Comparison of ENCODE assay signal across 8 cellular contexts in the genomic region with DNA sequence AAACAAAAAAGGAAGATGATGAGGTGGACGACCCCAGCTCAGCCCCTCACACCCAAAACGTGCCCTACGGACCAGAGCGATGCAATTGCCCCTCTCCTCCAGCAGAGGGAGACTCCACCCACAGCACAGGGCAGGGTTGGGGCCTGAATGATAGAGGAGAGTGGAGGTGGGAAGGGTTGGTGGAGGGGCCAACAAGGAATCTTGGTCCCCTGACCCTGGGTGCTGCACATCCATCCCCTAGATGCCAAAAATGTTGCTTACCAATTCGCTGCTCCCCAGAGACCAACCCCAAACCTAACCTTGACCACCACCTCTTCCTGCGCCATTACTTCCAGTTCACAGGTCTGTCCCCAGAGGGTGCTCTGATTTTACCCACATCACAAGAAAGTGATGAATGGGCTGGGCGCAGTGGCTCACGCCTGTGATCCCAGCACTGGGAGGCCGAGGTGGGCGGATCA. TPM values are rescaled to one million over a fixed set of nuclear protein-coding genes. Genes with fewer than 3 reads are reported as not detected.
A peak's percentile ranks its signal among the peaks of the same experiment; 100 is the strongest.
DNase-seq lines count a peak whose midpoint lies in the region; ATAC-seq, FAIRE-seq and TF ChIP-seq lines count a peak whose summit lies in the region.

No MANE protein-coding gene starts in this region.

- CTCF ChIA-PET in A549 (lab: Yijun Ruan, JAX), result interaction anchor here (0.6 to 1.9 kb wide), 31 partner anchors 9 to 753 kb away, joined by 3 to 19 read pairs (median 4); a partner anchor contains a TSS

- H3K4me1 ChIP-seq in A549 (no peaks in the 10 kb centered on the region), esophagus squamous epithelium (peaks cover 0 to 23% (median 8%) of the 10 kb centered on the region in 3 donors), prostate gland (replicated peaks) (no peaks in the 10 kb centered on the region)

- H3K4me2 ChIP-seq in A549, result no peak overlapping the region

- H3K27ac ChIP-seq in A549, result no peak overlapping the region
- no peak overlapping the region for H3K27ac ChIP-seq in esophagus squamous epithelium
- no peak overlapping the region for H3K27ac ChIP-seq in prostate gland

- TF ChIP-seq POLR2A in A549 (IDR thresholded peaks at IDR 0.05; ENCODE audit: low read length), result no peak
- no peak for TF ChIP-seq POLR2A in NB4 (IDR thresholded peaks at IDR 0.05; ENCODE audit: extremely low read depth, insufficient read length)
- no peak for TF ChIP-seq POLR2A in esophagus squamous epithelium (IDR thresholded peaks at IDR 0.05)
- no peak for TF ChIP-seq POLR2A in prostate gland (IDR thresholded peaks at IDR 0.05)

- peak; percentile 63 to 93 for DNase-seq in A549 (ENCODE audit: low read depth in 1 of 2, low spot score in 1 of 2)
- peak; percentile 47 for DNase-seq in NB4 (ENCODE audit: low read depth)
- peak; percentile 12 for DNase-seq in activated CD8-positive, alpha-beta memory T cell treated with anti-CD3 and anti-CD28 coated beads, Interleukin-2, amount 50 U/mL, for 24 hours (ENCODE audit: extremely low read depth)
- no peak for DNase-seq in esophagus squamous epithelium (lab: John Stamatoyannopoulos, UW)
- DNase-seq in prostate gland (ENCODE audit: low spot score), result no peak
- DNase-seq in NCI-H1092 (lab: John Stamatoyannopoulos, UW), result no peak

- H3K36me3 ChIP-seq in esophagus squamous epithelium (no peaks in the 10 kb centered on the region), prostate gland (no peaks in the 10 kb centered on the region)

- H3K9me3 ChIP-seq in A549 (no peaks in the 10 kb centered on the region), esophagus squamous epithelium (no peaks in the 10 kb centered on the region), prostate gland (no peaks in the 10 kb centered on the region)

- TF ChIP-seq RAD21 in A549 (conservative IDR thresholded peaks at IDR 0.05 in 1 of 2, IDR thresholded peaks at IDR 0.05 in 1 of 2), result peak; percentile 61 to 73

- 39% methylated on average over 10 of the region's 10 CpGs for WGBS in A549 (ENCODE audit: missing lambda C conversion rate)
- 14 to 39% methylated on average over 5 to 10 of the region's 10 CpGs for WGBS in esophagus squamous epithelium, 2 donors
- 37% methylated on average over 10 of the region's 10 CpGs for WGBS in prostate gland

- TF ChIP-seq CTCF in A549 (IDR thresholded peaks at IDR 0.05), result peak; percentile 85
- peak; percentile 87 for TF ChIP-seq CTCF in NB4 (IDR thresholded peaks at IDR 0.05; ENCODE audit: low read depth, low read length)
- peak; percentile 73 to 90 (median 85) for TF ChIP-seq CTCF in esophagus squamous epithelium (IDR thresholded peaks at IDR 0.05)
- peak; percentile 48 to 69 (median 50) for TF ChIP-seq CTCF in prostate gland (IDR thresholded peaks at IDR 0.05)

- intact Hi-C loops in esophagus squamous epithelium (cut with DNase I) (no loop called here), prostate gland (cut with DNase I) (no loop called here)

- ATAC-seq in A549 (peak; percentile 49 to 88; a peak in 5 of 6 replicates), GM18867 (IDR thresholded peaks at IDR 0.05; ENCODE audit: unreplicated experiment) (peak; percentile 59), GM18502 (IDR thresholded peaks at IDR 0.05; ENCODE audit: poor library complexity, unreplicated experiment) (no peak)

- POLR2A ChIA-PET in A549 (lab: Yijun Ruan, JAX), result no interaction called here

- FAIRE-seq in A549 (lab: Jason Lieb, UNC), result peak; percentile 88

- TF ChIP-seq EP300 in A549 (IDR thresholded peaks at IDR 0.05), result no peak

- H3K4me3 ChIP-seq in A549 (no peak overlapping the region), NB4 (ENCODE audit: low read depth, low read length) (no peak overlapping the region), esophagus squamous epithelium (no peak overlapping the region), prostate gland (no peak overlapping the region)

- H3K27me3 ChIP-seq in esophagus squamous epithelium, result peaks cover 0 to 45% (median 0%) of the 10 kb centered on the region in 4 donors
- H3K27me3 ChIP-seq in prostate gland (replicated peaks; ENCODE audit: insufficient read depth), result peaks cover 15% of the 10 kb centered on the region

TF ChIP-seq in A549, 52 proteins besides CTCF, POLR2A, EP300 and RAD21:
- TF ChIP-seq CHD4 (IDR thresholded peaks at IDR 0.05; ENCODE audit: borderline replicate concordance) (peak; percentile 63; the same call in 1 of the 2 replicates), SMC3 (IDR thresholded peaks at IDR 0.05) (peak; percentile 51; the same call in 2 of the 3 replicates), SREBF2 (IDR thresholded peaks at IDR 0.05) (no peak), TP53 (CRISPR knock-in tag; IDR thresholded peaks at IDR 0.05) (0 out of 2 replicates have a peak, but pooled peaks have one; percentile 34), GATA3 (IDR thresholded peaks at IDR 0.05; ENCODE audit: borderline replicate concordance) (no peak), HOXA7 (CRISPR knock-in tag; IDR thresholded peaks at IDR 0.05) (no peak), MAZ (IDR thresholded peaks at IDR 0.05; ENCODE audit: borderline replicate concordance, low read depth, low read length) (no peak), BHLHE40 (IDR thresholded peaks at IDR 0.05; ENCODE audit: low read depth, low read length) (no peak), PHF8 (IDR thresholded peaks at IDR 0.05; ENCODE audit: borderline replicate concordance, low read depth) (no peak), HOXB5 (CRISPR knock-in tag; IDR thresholded peaks at IDR 0.05) (no peak), HEYL (CRISPR knock-in tag; IDR thresholded peaks at IDR 0.05) (no peak), RCOR1 (IDR thresholded peaks at IDR 0.05; ENCODE audit: low read depth, low read length) (no peak), RARB (CRISPR knock-in tag; IDR thresholded peaks at IDR 0.05) (no peak), ZNF302 (CRISPR knock-in tag; IDR thresholded peaks at IDR 0.05) (no peak)

RNA-seq across cellular contexts. Expression of a gene that starts 12.9 kb away (rescaled TPM):
- polyA plus RNA-seq in A549 (2011; rRNA removed) (7.8 and 12.2 TPM in 2 replicates), A549 (2017; fragmentation: RNase III; extraction: RNeasy Plus Mini Kit Qiagen cat#74134 plus additional on column Dnase treatment) (10.6 to 13.3 TPM (median 11.8 TPM) in 3 replicates)
- polyA plus RNA-seq in A549 (2012; cell fraction: cytosol; rRNA removed), result 14.5 and 17.4 TPM in 2 replicates
- 30.8 and 32.3 TPM in 2 replicates for polyA plus RNA-seq in A549 (2012; cell fraction: nucleus; rRNA removed)
- 10.5 and 12.9 TPM in 2 replicates for polyA minus RNA-seq in A549 (2011; rRNA and poly(A)+ RNA removed)
- total RNA-seq in esophagus squamous epithelium (1 to 10 TPM in 1 of 4 donors, under 1 TPM in 2, not detected in 1; 0.38 to 1.1 (median 0.97) TPM), prostate gland (1 to 10 TPM in 1 of 2 donors, not detected in 1; 6.3 TPM)

RNA-seq across cellular contexts. Expression of a gene that starts 14.5 kb away (rescaled TPM):
- polyA plus RNA-seq in A549 (2011; rRNA removed), result 53.3 and 68.3 TPM in 2 replicates
- polyA plus RNA-seq in A549 (2012; cell fraction: cytosol; rRNA removed), result 167 and 256 TPM in 2 replicates
- 139 and 184 TPM in 2 replicates for polyA plus RNA-seq in A549 (2012; cell fraction: nucleus; rRNA removed)
- 109 to 122 TPM (median 115 TPM) in 3 replicates for polyA plus RNA-seq in A549 (2017; fragmentation: RNase III; extraction: RNeasy Plus Mini Kit Qiagen cat#74134 plus additional on column Dnase treatment)
- 17.1 and 18.5 TPM in 2 replicates for polyA minus RNA-seq in A549 (2011; rRNA and poly(A)+ RNA removed)
- 10 to 100 TPM; 14.5 to 26.3 (median 19.0) TPM for total RNA-seq in esophagus squamous epithelium
- 10 to 100 TPM; 12.7 to 31.8 TPM for total RNA-seq in prostate gland

RNA-seq across cellular contexts. Expression of a gene that starts 14.7 kb away (rescaled TPM):
- polyA plus RNA-seq in A549 (2011; rRNA removed), result 89.1 and 122 TPM in 2 replicates
- polyA plus RNA-seq in A549 (2012; cell fraction: cytosol; rRNA removed), result 172 and 239 TPM in 2 replicates
- polyA plus RNA-seq in A549 (2012; cell fraction: nucleus; rRNA removed), result 185 and 192 TPM in 2 replicates
- 229 to 234 TPM (median 233 TPM) in 3 replicates for polyA plus RNA-seq in A549 (2017; fragmentation: RNase III; extraction: RNeasy Plus Mini Kit Qiagen cat#74134 plus additional on column Dnase treatment)
- polyA minus RNA-seq in A549 (2011; rRNA and poly(A)+ RNA removed), result 92.7 and 105 TPM in 2 replicates
- total RNA-seq in esophagus squamous epithelium, result 100 to 1,000 TPM; 185 to 371 (median 293) TPM
- total RNA-seq in prostate gland, result 100 to 1,000 TPM; 171 to 270 TPM

RNA-seq across cellular contexts. Expression of a gene that starts 40.6 kb away (rescaled TPM):
- polyA plus RNA-seq in A549 (2011; rRNA removed) (8.7 and 10.0 TPM in 2 replicates), A549 (2017; fragmentation: RNase III; extraction: RNeasy Plus Mini Kit Qiagen cat#74134 plus additional on column Dnase treatment) (10.9 to 12.0 TPM (median 11.5 TPM) in 3 replicates)
- polyA plus RNA-seq in A549 (2012; cell fraction: cytosol; rRNA removed), result 6.6 and 9.3 TPM in 2 replicates
- 5.5 and 7.5 TPM in 2 replicates for polyA plus RNA-seq in A549 (2012; cell fraction: nucleus; rRNA removed)
- 11.9 and 13.5 TPM in 2 replicates for polyA minus RNA-seq in A549 (2011; rRNA and poly(A)+ RNA removed)
- total RNA-seq in esophagus squamous epithelium (1 to 10 TPM; 1.4 to 5.4 (median 3.0) TPM), prostate gland (1 to 10 TPM; 1.0 to 3.9 TPM)

RNA-seq across cellular contexts. Expression of a gene that starts 46.5 kb away (rescaled TPM):
- polyA plus RNA-seq in A549 (2011; rRNA removed) (6.5 and 7.4 TPM in 2 replicates), A549 (2017; fragmentation: RNase III; extraction: RNeasy Plus Mini Kit Qiagen cat#74134 plus additional on column Dnase treatment) (15.5 to 20.3 TPM (median 16.3 TPM) in 3 replicates)
- polyA plus RNA-seq in A549 (2012; cell fraction: cytosol; rRNA removed), result 7.4 and 10.3 TPM in 2 replicates
- polyA plus RNA-seq in A549 (2012; cell fraction: nucleus; rRNA removed), result 12.8 and 15.7 TPM in 2 replicates
- polyA minus RNA-seq in A549 (2011; rRNA and poly(A)+ RNA removed), result 5.7 and 6.9 TPM in 2 replicates
- total RNA-seq in esophagus squamous epithelium (10 to 100 TPM in 2 of 4 donors, 1 to 10 TPM in 2; 5.9 to 14.3 (median 9.8) TPM), prostate gland (10 to 100 TPM; 26.9 to 51.2 TPM)

Comparison
In these comparisons a context has a peak if more than half of its experiments do, and no peak if none do; other contexts are left out.
1. DNase-seq: peak in A549 (2 of 2), NB4 (single experiment) and activated CD8-positive, alpha-beta memory T cell treated with anti-CD3 and anti-CD28 coated beads, Interleukin-2, amount 50 U/mL, for 24 hours (single experiment); none in esophagus squamous epithelium (single experiment), prostate gland (single experiment) and NCI-H1092 (single experiment).
2. Peak in every context shown above with its lines, with median percentiles within 50 percentile points of each other: CTCF ChIP-seq.